14 cellular contexts compared by ENCODE assay signal in genomic region chr2:190090148-190090547, GRCh38. TPM values are rescaled to one million over a fixed set of nuclear protein-coding genes. Genes with fewer than 3 reads are reported as not detected.
"Had no signal": no experiment of that assay in that cellular context is flagged by ENCODE, and none has a peak within 500 bp of the region (broad histone marks: within the 10 kb centered on the region; RNA-seq: fewer than 3 reads in every experiment).

No MANE protein-coding gene starts in this region.

- H3K4me3 ChIP-seq: pancreas, tibial nerve, vagina had no signal

- H3K9me3 ChIP-seq: pancreas, tibial nerve, vagina had no signal

- H3K4me1 ChIP-seq: vagina had no signal

- DNase-seq: activated CD8-positive, alpha-beta memory T cell treated with anti-CD3 and anti-CD28 coated beads, Interleukin-2, amount 10 ng/mL, durations not matched to agents 7 days and 5 days; activated gamma-delta T cell; activated T-cell treated with anti-CD3 and anti-CD28 coated beads, Interleukin-2, amount 50 U/mL, for 4 hours; amygdala; brain microvascular endothelial cell; erythroblast; kidney; left ventricle myocardium superior; mesendoderm; pancreas; stimulated activated CD4-positive, alpha-beta T cell treated with anti-CD3 and anti-CD28 coated beads, Interleukin-4, amount 100 ng/mL, for 24 hours had no signal

- ATAC-seq: activated CD8-positive, alpha-beta memory T cell treated with anti-CD3 and anti-CD28 coated beads, Interleukin-2, amount 10 ng/mL, durations not matched to agents 7 days and 5 days; activated T-cell treated with anti-CD3 and anti-CD28 coated beads, Interleukin-2, amount 50 U/mL, for 4 hours; left ventricle myocardium superior; pancreas; WTC11 had no signal

- H3K27ac ChIP-seq: brain microvascular endothelial cell, pancreas, vagina had no signal

- H3K27me3 ChIP-seq: brain microvascular endothelial cell, pancreas, tibial nerve, vagina had no signal

- FAIRE-seq: kidney, pancreas had no signal

- H3K36me3 ChIP-seq: brain microvascular endothelial cell, pancreas, tibial nerve, vagina had no signal

RNA-seq across cellular contexts. Expression of gene MSTN, which starts 27.6 kb away (rescaled TPM):
- total RNA-seq: activated CD8-positive, alpha-beta memory T cell treated with anti-CD3 and anti-CD28 coated beads, Interleukin-2, amount 10 ng/mL, durations not matched to agents 7 days and 5 days; activated T-cell treated with anti-CD3 and anti-CD28 coated beads, Interleukin-2, amount 50 U/mL, for 4 hours; left ventricle myocardium superior; WTC11 had no signal
